Comparison of ENCODE assay signal across 24 cellular contexts in the genomic region with DNA sequence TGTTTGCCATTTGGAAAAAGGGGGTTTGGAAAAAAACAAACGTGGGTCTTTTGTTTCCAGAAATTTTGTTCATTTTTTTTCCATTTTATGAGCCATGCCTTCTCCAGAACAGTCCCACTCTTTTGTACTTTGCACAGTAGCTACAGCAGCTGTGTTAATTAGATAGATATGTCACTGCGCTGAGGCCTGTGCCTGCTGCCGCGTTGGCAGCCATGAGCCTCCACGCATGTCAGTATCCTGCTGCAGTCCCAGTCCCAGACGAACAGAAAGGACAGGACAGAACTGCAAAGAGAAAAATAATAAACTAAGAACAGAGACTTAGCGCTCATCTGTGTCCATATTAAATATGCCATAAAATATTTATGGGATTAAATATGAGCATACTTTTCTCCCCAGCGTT.
"Had no signal": no experiment of that assay in that cellular context is flagged by ENCODE, and none has a peak within 500 bp of the region (broad histone marks: within the 10 kb centered on the region; RNA-seq: fewer than 3 reads in every experiment).

No MANE protein-coding gene starts in this region.

- H3K79me2 ChIP-seq: parathyroid adenoma had no signal

- H3K4me3 ChIP-seq: left lung, lower lobe of right lung, psoas muscle, right atrium auricular region, right lobe of liver, smooth muscle cell, testis, thyroid gland, uterus had no signal

- H3K27ac ChIP-seq: left lung, lower lobe of right lung, neutrophil, parathyroid adenoma, psoas muscle, right atrium auricular region, right lobe of liver, testis, thyroid gland, uterus had no signal

- H2AFZ ChIP-seq: parathyroid adenoma had no signal

- H3K9me3 ChIP-seq: lower lobe of right lung, neutrophil, psoas muscle, right atrium auricular region, right lobe of liver, testis, thyroid gland, uterus had no signal

- H3K9ac ChIP-seq: parathyroid adenoma had no signal

- H3K4me1 ChIP-seq: left lung, lower lobe of right lung, parathyroid adenoma, right atrium auricular region, right lobe of liver, testis, thyroid gland, uterus had no signal

- DNase-seq: hippocampal formation; left colon; lower lobe of right lung; mammary epithelial cell; mesenchymal stem cell; naive thymus-derived CD8-positive, alpha-beta T cell; occipital lobe; psoas muscle; right lobe of liver; stimulated activated CD4-positive, alpha-beta T cell treated with anti-CD3 and anti-CD28 coated beads, Interleukin-1b, Interleukin-23, amount 100 ng/mL, for 48 hours; stimulated activated CD4-positive, alpha-beta T cell treated with anti-CD3 and anti-CD28 coated beads, Interleukin-2, amount 100 ng/mL, for 48 hours; stimulated activated CD4-positive, alpha-beta T cell treated with anti-CD3 and anti-CD28 coated beads, Interleukin-4, amount 100 ng/mL, for 4 hours; stimulated activated CD8-positive, alpha-beta memory T cell treated with anti-CD3 and anti-CD28 coated beads, Interleukin-4, amount 100 ng/mL, for 48 hours; stimulated activated naive CD4-positive, alpha-beta T cell treated with Interleukin-2 at 50 U/mL for 16 hours; stimulated activated naive CD8-positive, alpha-beta T cell treated with anti-CD3 and anti-CD28 coated beads, Interleukin-15, amount 100 ng/mL, for 72 hours; testis; thyroid gland; uterus had no signal

- H3K36me3 ChIP-seq: left lung, lower lobe of right lung, neutrophil, right atrium auricular region, right lobe of liver, thyroid gland, uterus had no signal

- ATAC-seq: left colon; left lung; lower lobe of right lung; naive thymus-derived CD8-positive, alpha-beta T cell; psoas muscle; right lobe of liver; stimulated activated memory B cell treated with anti-CD40 and anti-IgM and Interleukin-4, amounts not matched to agents 10 μg/mL and 1 μg/mL and 100 μg/mL, for 72 hours; stimulated activated naive CD8-positive, alpha-beta T cell treated with anti-CD3 and anti-CD28 coated beads, Interleukin-15, amount 100 ng/mL, for 72 hours had no signal

- H3K4me2 ChIP-seq: smooth muscle cell had no signal

- H3K27me3 ChIP-seq: left lung, neutrophil, right atrium auricular region, right lobe of liver, testis, thyroid gland, uterus had no signal
